ENCODE assay signal across 9 cellular contexts in the genomic region with DNA sequence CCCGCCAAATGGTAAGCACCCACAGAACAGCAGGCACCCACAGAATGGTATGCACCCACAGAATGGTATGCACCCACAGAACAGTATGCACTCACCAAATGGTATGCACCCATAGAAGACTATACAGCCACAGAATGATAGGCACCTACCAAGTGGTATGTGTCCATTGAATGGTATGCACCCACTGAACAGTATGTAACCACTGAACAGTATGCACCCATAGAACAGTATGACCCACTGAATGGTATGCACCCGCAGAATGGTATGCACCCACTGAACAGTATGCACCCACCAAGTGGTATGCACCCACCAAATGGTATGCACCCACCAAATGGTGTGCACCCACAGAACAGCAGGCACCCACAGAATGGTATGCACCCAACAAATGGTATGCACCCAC. TPM values are rescaled to one million over a fixed set of nuclear protein-coding genes. Genes with fewer than 3 reads are reported as not detected.
"Had no signal": no experiment of that assay in that cellular context is flagged by ENCODE, and none has a peak within 500 bp of the region (broad histone marks: within the 10 kb centered on the region; RNA-seq: fewer than 3 reads in every experiment).

No MANE protein-coding gene starts in this region.

- H3K27ac ChIP-seq: GM23248, HL-60 had no signal

- H3K27ac Mint-ChIP-seq: HFFc6, IgD-negative memory B cell had no signal

- H3K9me3 Mint-ChIP-seq: HFFc6 had no signal

- H3K36me3 ChIP-seq: HAP-1 had no signal

- H3K4me3 ChIP-seq: GM23248, HAP-1 had no signal

- ATAC-seq: HCT116, HepG2 had no signal

- H3K4me1 ChIP-seq: HAP-1 had no signal

- DNase-seq: GM23248, GOT3, H7, HFFc6 had no signal

- H3K9ac ChIP-seq: GM23248 had no signal

- H3K4me3 Mint-ChIP-seq: HFFc6, IgD-negative memory B cell had no signal

- H3K9me3 ChIP-seq: HAP-1 had no signal

- H2AFZ ChIP-seq: GM23248 had no signal

- H3K4me1 Mint-ChIP-seq: IgD-negative memory B cell had no signal

- H3K36me3 Mint-ChIP-seq: IgD-negative memory B cell had no signal

RNA-seq across cellular contexts. Expression of gene CCDC149, which starts 40.1 kb away (rescaled TPM):
- polyA plus RNA-seq: IgD-negative memory B cell had no signal
